ENCODE assay signal across 17 cellular contexts in genomic region chr21:33289199-33289819, GRCh38.
DNase-seq lines count a peak whose midpoint lies in the region; TF ChIP-seq lines count a peak whose summit lies in the region.
"Had no signal": no experiment of that assay in that cellular context is flagged by ENCODE, and none has a peak within 500 bp of the region (broad histone marks: within the 10 kb centered on the region; RNA-seq: fewer than 3 reads in every experiment).

No MANE protein-coding gene starts in this region.

- peaks cover 11 to 61% (median 34%) of the 10 kb centered on the region in 3 donors for H3K36me3 ChIP-seq in tibial artery

- intact Hi-C loops in tibial artery (cut with DNase I; ENCODE audit: low total_unique reads): no loop called here

- H3K9me3 ChIP-seq in tibial artery: no peaks in the 10 kb centered on the region

- H3K4me1 ChIP-seq in tibial artery: peaks cover 5 to 38% (median 13%) of the 10 kb centered on the region in 4 donors

- H3K27ac ChIP-seq in tibial artery: peak overlapping the region; percentile 9 to 13
- H3K27ac ChIP-seq: 22Rv1 had no signal

- DNase-seq in DMS53 (lab: John Stamatoyannopoulos, UW) (peak; percentile 4), DMS53 treated with DMSO at 0.1 percent for 48 hours (lab: John Stamatoyannopoulos, UW; ENCODE audit: unreplicated experiment) (no peak), amniotic epithelial cell (ENCODE audit: low read depth) (peak; percentile 81), kidney tubule cell (ENCODE audit: low spot score) (peak; percentile 53), tibial artery (no peak), OCI-M2 (lab: John Stamatoyannopoulos, UW; ENCODE audit: unreplicated experiment) (no peak), iPS-NIHi11 (ENCODE audit: low spot score) (no peak)
- no peak for DNase-seq in stimulated activated CD4-positive, alpha-beta T cell treated with anti-CD3 and anti-CD28 coated beads, Interleukin-2, amount 100 ng/mL, for 48 hours
- DNase-seq: amygdala; CD8-positive, alpha-beta memory T cell; GF-D8; NCI-H1417 treated with DMSO at 0.1 percent for 48 hours; NCI-H524; stimulated activated CD4-positive, alpha-beta T cell treated with anti-CD3 and anti-CD28 coated beads, Interleukin-4, amount 100 ng/mL, for 4 hours; T-helper 2 cell had no signal

- no peak for TF ChIP-seq CTCF in tibial artery (IDR thresholded peaks at IDR 0.05)

- no peaks in the 10 kb centered on the region for H3K27me3 ChIP-seq in tibial artery

- H3K4me3 ChIP-seq in tibial artery: no peak overlapping the region
- H3K4me3 ChIP-seq: K562 had no signal

Comparison
In these comparisons a context has a peak if more than half of its experiments do, and no peak if none do; other contexts are left out.
1. DNase-seq: peak in DMS53 (single experiment), amniotic epithelial cell (single experiment) and kidney tubule cell (single experiment); none in DMS53 treated with DMSO at 0.1 percent for 48 hours (single experiment), tibial artery (0 of 2), OCI-M2 (single experiment), stimulated activated CD4-positive, alpha-beta T cell treated with anti-CD3 and anti-CD28 coated beads, Interleukin-2, amount 100 ng/mL, for 48 hours (0 of 2) and iPS-NIHi11 (single experiment).